21 cellular contexts compared by ENCODE assay signal in the genomic region with DNA sequence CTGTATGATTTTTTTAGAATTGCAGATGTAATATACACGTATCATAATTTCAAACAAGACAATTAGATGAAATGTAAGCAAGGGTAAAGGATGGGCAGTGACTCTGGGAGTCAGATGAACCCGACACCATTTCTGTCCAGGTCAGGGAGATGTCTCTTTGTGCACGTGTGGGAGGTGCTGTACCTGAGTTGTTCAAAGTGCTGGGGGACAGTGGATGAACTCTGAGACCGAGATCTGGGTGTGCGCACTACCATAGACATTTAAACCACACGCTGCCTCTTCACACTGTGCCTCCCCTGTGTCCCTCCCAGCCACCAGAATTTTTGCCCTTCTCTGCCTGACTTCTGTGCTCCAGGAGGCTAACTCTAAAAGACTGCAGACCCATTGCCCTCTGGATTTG.
"Had no signal": no experiment of that assay in that cellular context is flagged by ENCODE, and none has a peak within 500 bp of the region (broad histone marks: within the 10 kb centered on the region; RNA-seq: fewer than 3 reads in every experiment).

No MANE protein-coding gene starts in this region.

- FAIRE-seq: colon, kidney, small intestine, urothelium cell line had no signal

- ATAC-seq: foreskin keratinocyte, left cardiac atrium, left ventricle myocardium superior, natural killer cell had no signal

- H3K4me3 ChIP-seq: esophagus squamous epithelium, ovary, right atrium auricular region, stomach, thoracic aorta, transverse colon had no signal

- H3K4me1 Mint-ChIP-seq: mesothelial cell of epicardium, neural crest cell had no signal

- H3K27me3 ChIP-seq: ovary, right atrium auricular region had no signal

- H3K27ac ChIP-seq: esophagus squamous epithelium, foreskin keratinocyte, ovary, right atrium auricular region, stomach, thoracic aorta, transverse colon had no signal

- H3K27ac Mint-ChIP-seq: mesothelial cell of epicardium had no signal

- H3K36me3 Mint-ChIP-seq: mesothelial cell of epicardium, natural killer cell had no signal

- H3K9me3 ChIP-seq: esophagus squamous epithelium, ovary, right atrium auricular region, stomach, thoracic aorta, transverse colon had no signal

- H3K4me3 Mint-ChIP-seq: mesothelial cell of epicardium, natural killer cell, neural crest cell had no signal

- DNase-seq: dermis blood vessel endothelial cell; esophagus squamous epithelium; kidney; left cardiac atrium; left ventricle myocardium superior; natural killer cell; nucleus accumbens; ovary; stimulated activated CD4-positive, alpha-beta T cell treated with anti-CD3 and anti-CD28 coated beads, Interleukin-12 subunit alpha, Interleukin-12 subunit beta, amount 100 ng/mL, for 4 hours; stimulated activated naive CD4-positive, alpha-beta T cell; stomach; substantia nigra; transverse colon had no signal

- H3K36me3 ChIP-seq: esophagus squamous epithelium, ovary, right atrium auricular region, stomach, thoracic aorta, transverse colon had no signal

- H3K4me1 ChIP-seq: esophagus squamous epithelium, foreskin keratinocyte, right atrium auricular region, stomach, transverse colon had no signal

- H3K9me3 Mint-ChIP-seq: mesothelial cell of epicardium, natural killer cell, neural crest cell had no signal
